In genomic region chr1:54623216-54624007, GRCh38 we compare ENCODE assay signal across 24 cellular contexts. TPM values are rescaled to one million over a fixed set of nuclear protein-coding genes. Genes with fewer than 3 reads are reported as not detected.
DNase-seq lines count a peak whose midpoint lies in the region; ATAC-seq and TF ChIP-seq lines count a peak whose summit lies in the region.
"Had no signal": no experiment of that assay in that cellular context is flagged by ENCODE, and none has a peak within 500 bp of the region (broad histone marks: within the 10 kb centered on the region; RNA-seq: fewer than 3 reads in every experiment).

Gene FAM151A (minus strand): TSS chr1:54623525. CDS start chr1:54623395, 130 bp downstream.

- no peak within 1 kb of the TSS for H3K23ac ChIP-seq in mesendoderm (ENCODE audit: low read length)

- no peak within 1 kb of the TSS for H3K27ac Mint-ChIP-seq in type B pancreatic cell
- H3K27ac Mint-ChIP-seq in MCF 10A (ENCODE audit: low read depth, unreplicated experiment) = no peak within 1 kb of the TSS
- H3K27ac Mint-ChIP-seq: CD4-positive, alpha-beta memory T cell had no signal

- TF ChIP-seq POLR2A in heart left ventricle (IDR thresholded peaks at IDR 0.05) = no peak

- H3K4me1 Mint-ChIP-seq in type B pancreatic cell (ENCODE audit: unreplicated experiment) = peaks cover 10% of the 10 kb centered on the region
- peaks cover 5% of the 10 kb centered on the region for H3K4me1 Mint-ChIP-seq in MCF 10A (ENCODE audit: insufficient read depth, unreplicated experiment)
- H3K4me1 Mint-ChIP-seq: activated naive CD4-positive, alpha-beta T cell treated with anti-CD3 and anti-CD28 coated beads, Interleukin-2, amount 50 U/mL, for 24 hours; CD4-positive, alpha-beta memory T cell had no signal

- intact Hi-C loops in Right ventricle myocardium inferior (cut with DNase I) (no loop called here), cardiac septum (cut with DNase I) (no loop called here), heart left ventricle (cut with DNase I) (no loop called here), upper lobe of right lung (cut with DNase I) (no loop called here), MCF 10A (cut with micrococcal nuclease) (no loop called here)

- no peak within 1 kb of the TSS for H4K8ac ChIP-seq in mesendoderm (ENCODE audit: low read depth, low read length)

- H3K4me3 ChIP-seq in heart left ventricle (no peak within 1 kb of the TSS), mesendoderm (ENCODE audit: low read length) (no peak within 1 kb of the TSS), upper lobe of right lung (no peak within 1 kb of the TSS)
- H3K4me3 ChIP-seq: ascending aorta, smooth muscle cell had no signal

- H3K9ac ChIP-seq in mesendoderm (ENCODE audit: low read length) = no peak within 1 kb of the TSS

- H3K9me3 Mint-ChIP-seq in type B pancreatic cell = no peaks in the 10 kb centered on the region
- H3K9me3 Mint-ChIP-seq in MCF 10A (ENCODE audit: unreplicated experiment) = no peaks in the 10 kb centered on the region
- H3K9me3 Mint-ChIP-seq: activated naive CD4-positive, alpha-beta T cell treated with anti-CD3 and anti-CD28 coated beads, Interleukin-2, amount 50 U/mL, for 24 hours; CD4-positive, alpha-beta memory T cell; H9 had no signal

- H3K4me3 Mint-ChIP-seq in type B pancreatic cell (no peak within 1 kb of the TSS), MCF 10A (ENCODE audit: unreplicated experiment) (no peak within 1 kb of the TSS)
- H3K4me3 Mint-ChIP-seq: activated naive CD4-positive, alpha-beta T cell treated with anti-CD3 and anti-CD28 coated beads, Interleukin-2, amount 50 U/mL, for 24 hours; CD4-positive, alpha-beta memory T cell; H9 had no signal

- BruUV-seq in MCF 10A (replicated peaks; lab: Mats Ljungman, UMichigan) = no TSS peak

- H3K4me1 ChIP-seq in heart left ventricle (peaks cover 0 to 7% (median 1%) of the 10 kb centered on the region in 12 donors), mesendoderm (ENCODE audit: control insufficient read depth, low read depth, low read length) (no peaks in the 10 kb centered on the region), upper lobe of right lung (no peaks in the 10 kb centered on the region)
- H3K4me1 ChIP-seq: ascending aorta had no signal

- POLR2A ChIA-PET in MCF 10A (lab: Yijun Ruan, JAX) = no interaction called here

- H3K27me3 ChIP-seq in heart left ventricle (peaks cover 0 to 7% (median 0%) of the 10 kb centered on the region in 9 donors), mesendoderm (ENCODE audit: insufficient read depth, low read length, poor library complexity) (no peaks in the 10 kb centered on the region), upper lobe of right lung (no peaks in the 10 kb centered on the region)
- H3K27me3 ChIP-seq: ascending aorta had no signal

- CTCF ChIA-PET in MCF 10A (lab: Yijun Ruan, JAX) = interaction anchor here (0.7 kb wide), 1 partner anchor 175 kb away, joined by 3 read pairs; no protein-coding TSS in a partner anchor

- H3K4me2 ChIP-seq in mesendoderm (ENCODE audit: low read length) = no peak within 1 kb of the TSS
- H3K4me2 ChIP-seq: smooth muscle cell had no signal

- H3K27ac ChIP-seq in heart left ventricle (peak within 1 kb of the TSS in 4 of 12 donors; percentile 11 to 45 (median 36)), mesendoderm (ENCODE audit: low read depth, low read length) (no peak within 1 kb of the TSS), upper lobe of right lung (no peak within 1 kb of the TSS)
- H3K27ac ChIP-seq: ascending aorta had no signal

- no peak within 1 kb of the TSS for H3K4ac ChIP-seq in mesendoderm (ENCODE audit: low read depth, low read length)

- H3K27me3 Mint-ChIP-seq in type B pancreatic cell = peaks cover 12% of the 10 kb centered on the region
- H3K27me3 Mint-ChIP-seq in MCF 10A (ENCODE audit: insufficient read depth, unreplicated experiment) = no peaks in the 10 kb centered on the region
- H3K27me3 Mint-ChIP-seq: activated naive CD4-positive, alpha-beta T cell treated with anti-CD3 and anti-CD28 coated beads, Interleukin-2, amount 50 U/mL, for 24 hours had no signal

- ATAC-seq in Right ventricle myocardium inferior (peak; percentile 59), heart left ventricle (peak; percentile 44 to 61 (median 56)), upper lobe of right lung (peak; percentile 14)

- no peaks in the 10 kb centered on the region for H3K9me3 ChIP-seq in heart left ventricle
- H3K9me3 ChIP-seq in upper lobe of right lung = no peaks in the 10 kb centered on the region
- H3K9me3 ChIP-seq: ascending aorta had no signal

- DNase-seq in Right ventricle myocardium inferior (ENCODE audit: missing footprints) (no peak), cardiac septum (ENCODE audit: low spot score) (no peak), heart left ventricle (peak in 3 of 5 donors; percentile 43 to 74 (median 52)), mesendoderm (peak; percentile 39), upper lobe of right lung (no peak), DMS114 treated with DMSO at 0.1 percent for 48 hours (lab: John Stamatoyannopoulos, UW; ENCODE audit: unreplicated experiment) (no peak), type B pancreatic cell (ENCODE audit: extremely low spot score, unreplicated experiment) (no peak), MCF 10A (ENCODE audit: unreplicated experiment) (no peak)
- DNase-seq: 8988T; activated CD4-positive, alpha-beta T cell treated with anti-CD3 and anti-CD28 coated beads, Interleukin-2, amount 50 U/mL, for 1 hour; CD4-positive, alpha-beta memory T cell; central memory CD4-positive, alpha-beta T cell; dermis blood vessel endothelial cell; H9; NCI-H187; NCI-H2227 treated with DMSO at 0.1 percent for 48 hours; T-helper 9 cell had no signal

- H2BK5ac ChIP-seq in mesendoderm (ENCODE audit: low read length) = no peak within 1 kb of the TSS

- no peak within 1 kb of the TSS for H3K18ac ChIP-seq in mesendoderm (ENCODE audit: low read length)

- H3K36me3 ChIP-seq in heart left ventricle = no peaks in the 10 kb centered on the region
- H3K36me3 ChIP-seq in mesendoderm (ENCODE audit: control insufficient read depth, insufficient read depth, low read length) = no peaks in the 10 kb centered on the region
- H3K36me3 ChIP-seq in upper lobe of right lung = no peaks in the 10 kb centered on the region
- H3K36me3 ChIP-seq: ascending aorta had no signal

- WGBS in heart left ventricle, 4 donors = 41 to 58% (median 49%) methylated on average over 15 to 18 of the region's 18 CpGs
- WGBS in mesendoderm (ENCODE audit: extremely low coverage, insufficient coverage, low lambda C conversion rate) = no CpG with 5 or more reads among the region's 18 CpGs

- no peak for TF ChIP-seq CTCF in heart left ventricle (IDR thresholded peaks at IDR 0.05)
- no peak for TF ChIP-seq CTCF in upper lobe of right lung (IDR thresholded peaks at IDR 0.05)
- TF ChIP-seq CTCF in type B pancreatic cell (conservative IDR thresholded peaks at IDR 0.05) = no peak
- no peak for TF ChIP-seq CTCF in MCF 10A (IDR thresholded peaks at IDR 0.05; ENCODE audit: unreplicated experiment)

- H3K36me3 Mint-ChIP-seq in type B pancreatic cell (no peaks in the 10 kb centered on the region), MCF 10A (ENCODE audit: insufficient read depth, unreplicated experiment) (peaks cover 11% of the 10 kb centered on the region)
- H3K36me3 Mint-ChIP-seq: activated naive CD4-positive, alpha-beta T cell treated with anti-CD3 and anti-CD28 coated beads, Interleukin-2, amount 50 U/mL, for 24 hours; CD4-positive, alpha-beta memory T cell had no signal

- H3K79me1 ChIP-seq in mesendoderm (ENCODE audit: low read length) = no peaks in the 10 kb centered on the region

- H3K79me2 ChIP-seq in mesendoderm (ENCODE audit: control insufficient read depth, insufficient read depth, low read length) = no peaks in the 10 kb centered on the region

- H2BK15ac ChIP-seq in mesendoderm (replicated peaks; ENCODE audit: low read depth) = no peak within 1 kb of the TSS

- no peak within 1 kb of the TSS for H2AK5ac ChIP-seq in mesendoderm (ENCODE audit: low read length)

- H4K5ac ChIP-seq in mesendoderm (ENCODE audit: low read length) = no peak within 1 kb of the TSS

- no peak within 1 kb of the TSS for H2BK120ac ChIP-seq in mesendoderm (ENCODE audit: low read depth, low read length)

- no peak within 1 kb of the TSS for H3K56ac ChIP-seq in mesendoderm (ENCODE audit: low read length)

RNA-seq across cellular contexts. Expression of gene FAM151A, which starts in this region (rescaled TPM):
- total RNA-seq in Right ventricle myocardium inferior (1.5 TPM), cardiac septum (0.22 TPM), heart left ventricle (1 to 10 TPM in 3 of 9 donors, under 1 TPM in 6; 0.19 to 1.9 (median 0.53) TPM), upper lobe of right lung (not detected), type B pancreatic cell (ENCODE audit: low replicate concordance) (0.39 and 5.8 TPM in 2 replicates), MCF 10A (2022) (not detected in 2 replicates)
- polyA plus RNA-seq in heart left ventricle = 1 to 10 TPM in 1 of 2 donors, under 1 TPM in 1; 0.35 to 1.9 TPM
- not detected for polyA plus RNA-seq in mesendoderm (2013, experiment 1 of 2)
- not detected for polyA plus RNA-seq in mesendoderm (2013, experiment 2 of 2)
- total RNA-seq: ascending aorta; CD4-positive, alpha-beta memory T cell; dermis blood vessel endothelial cell; H9; LHCN-M2; posterior vena cava; smooth muscle cell; urinary bladder had no signal
- polyA plus RNA-seq: CD4-positive, alpha-beta memory T cell; neural cell; smooth muscle cell had no signal

Comparison
In these comparisons a context has a peak if more than half of its experiments do, and no peak if none do; other contexts are left out.
1. DNase-seq: peak in heart left ventricle (3 of 5) and mesendoderm (single experiment); none in Right ventricle myocardium inferior (single experiment), cardiac septum (single experiment), upper lobe of right lung (single experiment), DMS114 treated with DMSO at 0.1 percent for 48 hours (single experiment), type B pancreatic cell (single experiment) and MCF 10A (single experiment).
2. Peak in ATAC-seq in upper lobe of right lung; RNA of the gene not detected or under 1 TPM.
3. Peak in every context shown above with its lines, with median percentiles within 50 percentile points of each other: ATAC-seq.